In genomic region chr22:37711490-37711889, GRCh38 we compare ENCODE assay signal across 1 cellular context.
TF ChIP-seq lines count a peak whose summit lies in the region.

No MANE protein-coding gene starts in this region.

TF ChIP-seq in K562, 482 proteins besides CTCF, POLR2A, EP300 and RAD21:
- TF ChIP-seq CHD7 (IDR thresholded peaks at IDR 0.05; ENCODE audit: low read depth, low read length): no peak
- peak; percentile 99 for TF ChIP-seq ZNF239 (CRISPR knock-in tag; IDR thresholded peaks at IDR 0.05)
- TF ChIP-seq RBM25 (IDR thresholded peaks at IDR 0.05; ENCODE audit: low read depth, low read length, severe bottlenecking): peak; percentile 82
- TF ChIP-seq, protein P1, sequence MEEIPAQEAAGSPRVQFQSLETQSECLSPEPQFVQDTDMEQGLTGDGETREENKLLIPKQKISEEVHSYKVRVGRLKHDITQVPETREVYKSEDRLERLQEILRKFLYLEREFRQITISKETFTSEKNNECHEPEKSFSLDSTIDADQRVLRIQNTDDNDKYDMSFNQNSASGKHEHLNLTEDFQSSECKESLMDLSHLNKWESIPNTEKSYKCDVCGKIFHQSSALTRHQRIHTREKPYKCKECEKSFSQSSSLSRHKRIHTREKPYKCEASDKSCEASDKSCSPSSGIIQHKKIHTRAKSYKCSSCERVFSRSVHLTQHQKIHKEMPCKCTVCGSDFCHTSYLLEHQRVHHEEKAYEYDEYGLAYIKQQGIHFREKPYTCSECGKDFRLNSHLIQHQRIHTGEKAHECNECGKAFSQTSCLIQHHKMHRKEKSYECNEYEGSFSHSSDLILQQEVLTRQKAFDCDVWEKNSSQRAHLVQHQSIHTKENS (CRISPR knock-in tag; IDR thresholded peaks at IDR 0.05): no peak
- no peak for TF ChIP-seq RFX1 (IDR thresholded peaks at IDR 0.05)
